Comparison of ENCODE assay signal across 29 cellular contexts in genomic region chrX:88416002-88416401, GRCh38.
"Had no signal": no experiment of that assay in that cellular context is flagged by ENCODE, and none has a peak within 500 bp of the region (broad histone marks: within the 10 kb centered on the region; RNA-seq: fewer than 3 reads in every experiment).

No MANE protein-coding gene starts in this region.

- H3K4me1 ChIP-seq: esophagus squamous epithelium, gastroesophageal sphincter, heart right ventricle had no signal

- ATAC-seq: activated CD4-positive, CD25-positive, alpha-beta regulatory T cell treated with anti-CD3 and anti-CD28 coated beads, Interleukin-2, amount 50 U/mL, for 24 hours; activated CD8-positive, alpha-beta T cell treated with anti-CD3 and anti-CD28 coated beads for 36 hours; activated T-cell treated with anti-CD3 and anti-CD28 coated beads, Interleukin-2, amount 50 U/mL, for 4 hours; activated T-helper 17 cell treated with anti-CD3 and anti-CD28 coated beads, Interleukin-2, amount 50 U/mL, for 72 hours; effector memory CD8-positive, alpha-beta T cell; gastroesophageal sphincter; heart right ventricle; T-helper 17 cell had no signal

- H3K27me3 ChIP-seq: brain microvascular endothelial cell, esophagus squamous epithelium, gastroesophageal sphincter, heart right ventricle had no signal

- DNase-seq: activated B cell treated with CpG ODN at 0.5 μM for 24 hours; activated CD4-positive, alpha-beta T cell treated with anti-CD3 and anti-CD28 coated beads for 48 hours; activated CD4-positive, alpha-beta T cell treated with anti-CD3 and anti-CD28 coated beads, Interleukin-2, amount 50 U/mL, for 1 hour; activated CD4-positive, alpha-beta T cell treated with anti-CD3 and anti-CD28 coated beads, Interleukin-2, amount 50 U/mL, for 48 hours; activated CD8-positive, alpha-beta memory T cell treated with anti-CD3 and anti-CD28 coated beads for 24 hours; activated CD8-positive, alpha-beta T cell treated with anti-CD3 and anti-CD28 coated beads for 36 hours; activated effector memory CD4-positive, alpha-beta T cell treated with Interleukin-2 at 50 U/mL for 16 hours; activated gamma-delta T cell treated with Interleukin-2 at 50 U/mL for 16 hours; activated naive CD4-positive, alpha-beta T cell treated with anti-CD3 and anti-CD28 coated beads, Interleukin-2, amount 50 U/mL, for 16 hours; activated naive CD4-positive, alpha-beta T cell treated with Interleukin-2 at 50 U/mL for 16 hours; activated T-cell treated with anti-CD3 and anti-CD28 coated beads, Interleukin-2, amount 50 U/mL, for 4 hours; amniotic stem cell; anterior cingulate cortex; brain microvascular endothelial cell; caudate nucleus; cortex of kidney; dermis blood vessel endothelial cell; effector CD4-positive, alpha-beta T cell; effector memory CD8-positive, alpha-beta T cell; esophagus squamous epithelium; foreskin melanocyte; heart right ventricle; T-helper 17 cell; T1000; WERI-Rb-1 had no signal

- H3K9me3 ChIP-seq: esophagus squamous epithelium, gastroesophageal sphincter, heart right ventricle had no signal

- H3K4me3 ChIP-seq: esophagus squamous epithelium, gastroesophageal sphincter, heart right ventricle had no signal

- H3K27ac ChIP-seq: brain microvascular endothelial cell, esophagus squamous epithelium, gastroesophageal sphincter, heart right ventricle, WERI-Rb-1 had no signal

- FAIRE-seq: colon had no signal

- H3K36me3 ChIP-seq: brain microvascular endothelial cell, esophagus squamous epithelium, gastroesophageal sphincter, heart right ventricle, WERI-Rb-1 had no signal
